In the genomic region with DNA sequence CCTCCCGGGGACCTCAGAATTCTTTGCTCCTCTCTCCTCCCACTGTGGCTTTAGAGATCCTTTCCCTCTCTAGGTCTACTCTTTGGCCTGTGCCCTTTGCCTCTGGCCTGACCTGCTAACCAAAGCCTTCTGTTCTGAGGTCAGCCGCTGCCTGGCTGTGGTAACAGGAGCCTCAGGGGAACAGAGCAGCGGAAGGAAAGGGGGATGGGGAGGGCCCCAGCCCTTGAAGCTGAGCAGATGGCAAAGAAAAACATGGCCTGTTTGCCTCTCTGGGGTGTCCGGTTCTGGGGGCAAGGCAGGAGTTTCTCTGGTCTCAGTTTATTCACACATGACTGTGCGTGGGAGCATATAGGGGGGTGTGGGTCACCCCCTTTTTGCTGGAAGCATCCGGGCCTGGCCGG, we compare ENCODE assay signal across 8 cellular contexts. TPM values are rescaled to one million over a fixed set of nuclear protein-coding genes. Genes with fewer than 3 reads are reported as not detected.
DNase-seq lines count a peak whose midpoint lies in the region; ATAC-seq and TF ChIP-seq lines count a peak whose summit lies in the region.

No MANE protein-coding gene starts in this region.

- BruUV-seq in MCF 10A (replicated peaks; lab: Mats Ljungman, UMichigan): no TSS peak

- H3K4me3 ChIP-seq in sigmoid colon: no peak overlapping the region

- H3K4me1 Mint-ChIP-seq in activated CD4-positive, alpha-beta memory T cell treated with anti-CD3 and anti-CD28 coated beads, Interleukin-2, amount 10 ng/mL, durations not matched to agents 7 days and 5 days: peaks cover 17% of the 10 kb centered on the region
- no peaks in the 10 kb centered on the region for H3K4me1 Mint-ChIP-seq in MCF 10A (ENCODE audit: insufficient read depth, unreplicated experiment)

- no peaks in the 10 kb centered on the region for H3K36me3 Mint-ChIP-seq in activated CD4-positive, alpha-beta memory T cell treated with anti-CD3 and anti-CD28 coated beads, Interleukin-2, amount 10 ng/mL, durations not matched to agents 7 days and 5 days (ENCODE audit: low read depth)
- no peaks in the 10 kb centered on the region for H3K36me3 Mint-ChIP-seq in MCF 10A (ENCODE audit: insufficient read depth, unreplicated experiment)

- no peak for TF ChIP-seq EP300 in sigmoid colon (IDR thresholded peaks at IDR 0.05)

- H3K36me3 ChIP-seq in sigmoid colon: no peaks in the 10 kb centered on the region

- DNase-seq in EH (ENCODE audit: low read depth): peak; percentile 55
- peak; percentile 66 for DNase-seq in activated CD4-positive, alpha-beta memory T cell treated with anti-CD3 and anti-CD28 coated beads, Interleukin-2, amount 10 ng/mL, durations not matched to agents 7 days and 5 days
- DNase-seq in islet precursor cell: peak; percentile 95
- no peak for DNase-seq in sigmoid colon
- DNase-seq in MCF 10A (ENCODE audit: unreplicated experiment): no peak

- CTCF ChIA-PET in activated CD4-positive, alpha-beta memory T cell treated with anti-CD3 and anti-CD28 coated beads, Interleukin-2, amount 10 ng/mL, durations not matched to agents 7 days and 5 days (lab: Charles Lee): interaction anchor here (1.1 to 1.3 kb wide), 2 partner anchors 26 to 116 kb away, joined by 3 to 5 read pairs; no protein-coding TSS in a partner anchor
- CTCF ChIA-PET in MCF 10A (lab: Yijun Ruan, JAX): no interaction called here

- peaks cover 0 to 64% (median 5%) of the 10 kb centered on the region in 3 donors for H3K27me3 ChIP-seq in sigmoid colon

- intact Hi-C loops in sigmoid colon (cut with DNase I) (no loop called here), MCF 10A (cut with micrococcal nuclease) (no loop called here)

- no peak for TF ChIP-seq POLR2A in sigmoid colon (IDR thresholded peaks at IDR 0.05)

- ATAC-seq in GM19468 (IDR thresholded peaks at IDR 0.05; ENCODE audit: extremely low read depth, unreplicated experiment) (peak; percentile 64), HG03571 (IDR thresholded peaks at IDR 0.05; ENCODE audit: unreplicated experiment) (peak; percentile 88), HG02884 (IDR thresholded peaks at IDR 0.05; ENCODE audit: unreplicated experiment) (no peak)

- no peaks in the 10 kb centered on the region for H3K9me3 ChIP-seq in sigmoid colon

- H3K4me3 Mint-ChIP-seq in activated CD4-positive, alpha-beta memory T cell treated with anti-CD3 and anti-CD28 coated beads, Interleukin-2, amount 10 ng/mL, durations not matched to agents 7 days and 5 days: no peak overlapping the region
- H3K4me3 Mint-ChIP-seq in MCF 10A (ENCODE audit: unreplicated experiment): no peak overlapping the region

- no peak for TF ChIP-seq CTCF in sigmoid colon (IDR thresholded peaks at IDR 0.05)
- TF ChIP-seq CTCF in MCF 10A (IDR thresholded peaks at IDR 0.05; ENCODE audit: unreplicated experiment): no peak

- H3K9me3 Mint-ChIP-seq in activated CD4-positive, alpha-beta memory T cell treated with anti-CD3 and anti-CD28 coated beads, Interleukin-2, amount 10 ng/mL, durations not matched to agents 7 days and 5 days: no peaks in the 10 kb centered on the region
- H3K9me3 Mint-ChIP-seq in MCF 10A (ENCODE audit: unreplicated experiment): no peaks in the 10 kb centered on the region

- H3K27ac ChIP-seq in sigmoid colon: no peak overlapping the region

- 31 to 75% methylated on average over 7 of the region's 7 CpGs for WGBS in sigmoid colon, 2 donors

- POLR2A ChIA-PET in activated CD4-positive, alpha-beta memory T cell treated with anti-CD3 and anti-CD28 coated beads, Interleukin-2, amount 10 ng/mL, durations not matched to agents 7 days and 5 days (lab: Charles Lee): no interaction called here
- POLR2A ChIA-PET in MCF 10A (lab: Yijun Ruan, JAX): no interaction called here

- H3K27ac Mint-ChIP-seq in activated CD4-positive, alpha-beta memory T cell treated with anti-CD3 and anti-CD28 coated beads, Interleukin-2, amount 10 ng/mL, durations not matched to agents 7 days and 5 days: peak overlapping the region; percentile 66
- no peak overlapping the region for H3K27ac Mint-ChIP-seq in MCF 10A (ENCODE audit: low read depth, unreplicated experiment)

- peaks cover 15% of the 10 kb centered on the region for H3K27me3 Mint-ChIP-seq in activated CD4-positive, alpha-beta memory T cell treated with anti-CD3 and anti-CD28 coated beads, Interleukin-2, amount 10 ng/mL, durations not matched to agents 7 days and 5 days
- peaks cover 31% of the 10 kb centered on the region for H3K27me3 Mint-ChIP-seq in MCF 10A (ENCODE audit: insufficient read depth, unreplicated experiment)

- H3K4me1 ChIP-seq in sigmoid colon: peaks cover 0 to 4% (median 0%) of the 10 kb centered on the region in 4 donors

RNA-seq across cellular contexts. Expression of gene COL26A1, which starts 28.2 kb away (rescaled TPM):
- not detected for total RNA-seq in activated CD4-positive, alpha-beta memory T cell treated with anti-CD3 and anti-CD28 coated beads, Interleukin-2, amount 10 ng/mL, durations not matched to agents 7 days and 5 days
- total RNA-seq in sigmoid colon (not detected), MCF 10A (2022) (not detected in 2 replicates)
- polyA plus RNA-seq in sigmoid colon: under 1 TPM in 1 of 3 donors, not detected in 2; 0.13 TPM

Comparison
In these comparisons a context has a peak if more than half of its experiments do, and no peak if none do; other contexts are left out.
1. DNase-seq: peak in EH (single experiment), activated CD4-positive, alpha-beta memory T cell treated with anti-CD3 and anti-CD28 coated beads, Interleukin-2, amount 10 ng/mL, durations not matched to agents 7 days and 5 days (single experiment) and islet precursor cell (single experiment); none in sigmoid colon (single experiment) and MCF 10A (single experiment).